In the genomic region with DNA sequence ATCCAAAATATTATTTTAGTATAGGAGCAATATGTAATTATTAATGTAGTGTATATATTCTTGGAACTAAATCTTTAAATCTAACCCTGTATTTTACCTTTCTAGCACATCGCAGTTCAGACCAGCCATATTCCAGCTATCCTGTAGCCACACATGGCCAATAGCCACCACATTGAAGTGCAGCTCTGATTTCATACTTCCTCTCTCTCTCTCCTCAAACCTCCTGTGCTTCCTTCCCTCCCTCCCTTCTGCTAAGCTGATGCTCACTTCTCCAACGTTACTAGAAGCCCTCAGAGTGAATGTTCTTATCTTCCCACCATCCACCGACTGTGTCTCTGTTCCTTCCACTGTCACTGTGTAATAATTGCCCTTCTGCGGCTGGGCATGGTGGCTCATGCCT, we compare ENCODE assay signal across 8 cellular contexts. TPM values are rescaled to one million over a fixed set of nuclear protein-coding genes. Genes with fewer than 3 reads are reported as not detected.
A peak's percentile ranks its signal among the peaks of the same experiment; 100 is the strongest.
DNase-seq lines count a peak whose midpoint lies in the region; ATAC-seq and TF ChIP-seq lines count a peak whose summit lies in the region.
"Not testable (repeated sequence)": the region's sequence is repeated elsewhere in the genome, so short reads cannot be mapped to it uniquely, and the experiment has no call there.

No MANE protein-coding gene starts in this region.

- H3K4ac ChIP-seq in IMR-90 (ENCODE audit: low read depth, low read length) = not testable (repeated sequence)

- DNase-seq in CMK (ENCODE audit: low read depth) = peak; percentile 58
- not testable (repeated sequence) for DNase-seq in IMR-90; PC-3; activated CD4-positive, alpha-beta memory T cell treated with anti-CD3 and anti-CD28 coated beads, Interleukin-2, amount 10 ng/mL, durations not matched to agents 7 days and 5 days; chondrocyte (ENCODE audit: low spot score); testis

- not testable (repeated sequence) for H3K27me3 Mint-ChIP-seq in activated CD4-positive, alpha-beta memory T cell treated with anti-CD3 and anti-CD28 coated beads, Interleukin-2, amount 10 ng/mL, durations not matched to agents 7 days and 5 days; chondrocyte (ENCODE audit: low read depth)

- H3K9me3 Mint-ChIP-seq in activated CD4-positive, alpha-beta memory T cell treated with anti-CD3 and anti-CD28 coated beads, Interleukin-2, amount 10 ng/mL, durations not matched to agents 7 days and 5 days = peaks cover 20% of the 10 kb centered on the region
- H3K9me3 Mint-ChIP-seq in chondrocyte (ENCODE audit: low read depth) = not testable (repeated sequence)

- 83% methylated on average over 1 of the region's 4 CpGs; no CpG with 5 or more reads in 1 of the 2 experiments for WGBS in IMR-90 (ENCODE audit: extremely low coverage in 2 of 2, insufficient read length in 1 of 2), 2 experiments
- 43 to 44% methylated on average over 4 of the region's 4 CpGs for WGBS in testis, 2 donors

- H3K27ac Mint-ChIP-seq in activated CD4-positive, alpha-beta memory T cell treated with anti-CD3 and anti-CD28 coated beads, Interleukin-2, amount 10 ng/mL, durations not matched to agents 7 days and 5 days = peak overlapping the region; percentile 72
- H3K27ac Mint-ChIP-seq in chondrocyte (ENCODE audit: unreplicated experiment) = peak overlapping the region; percentile 100

- in situ Hi-C loops in IMR-90 (cut with MboI; ENCODE audit: low sequenced_read_pairs) = not testable (repeated sequence)

- H4K8ac ChIP-seq in IMR-90 (ENCODE audit: low read depth in 2 of 2, low read length in 2 of 2) = peak overlapping the region; percentile 69 to 89; a peak in 3 of 4 replicates

- H4K20me1 ChIP-seq in IMR-90 (ENCODE audit: insufficient read depth, low read length); PC-3 (ENCODE audit: low read length): not testable (repeated sequence)

- not testable (repeated sequence) for H3K9ac ChIP-seq in IMR-90 (ENCODE audit: low read depth, low read length)
- H3K9ac ChIP-seq in PC-3 (ENCODE audit: low read length) (peak overlapping the region; percentile 88; the same call in 1 of the 2 replicates), iPS-20b (ENCODE audit: low read depth, low read length) (peak overlapping the region; percentile 94; the same call in 1 of the 2 replicates)

- peak overlapping the region; percentile 91 for H3K4me3 Mint-ChIP-seq in activated CD4-positive, alpha-beta memory T cell treated with anti-CD3 and anti-CD28 coated beads, Interleukin-2, amount 10 ng/mL, durations not matched to agents 7 days and 5 days
- not testable (repeated sequence) for H3K4me3 Mint-ChIP-seq in chondrocyte (ENCODE audit: unreplicated experiment)

- not testable (repeated sequence) for H3K9me3 ChIP-seq in IMR-90 (ENCODE audit: control insufficient read depth, insufficient read depth, low read length); PC-3 (ENCODE audit: low read length); iPS-20b (ENCODE audit: insufficient read depth, low read depth, low read length); testis
- H3K9me3 ChIP-seq in neuron (ENCODE audit: low read length) = peaks cover 13% of the 10 kb centered on the region

- H2AK5ac ChIP-seq in IMR-90 (ENCODE audit: low read depth, low read length) = not testable (repeated sequence)

- not testable (repeated sequence) for H2BK5ac ChIP-seq in IMR-90 (ENCODE audit: low read depth, low read length, poor library complexity, severe bottlenecking)

- H3K9me1 ChIP-seq in IMR-90 (ENCODE audit: insufficient read depth, low read length) = not testable (repeated sequence)

- BruUV-seq in IMR-90 (replicated peaks; lab: Mats Ljungman, UMichigan); PC-3 (replicated peaks; lab: Mats Ljungman, UMichigan): not testable (repeated sequence)

- not testable (repeated sequence) for H3K4me1 ChIP-seq in IMR-90 (ENCODE audit: control insufficient read depth, insufficient read depth, low read length); PC-3 (ENCODE audit: insufficient read depth, low read length); iPS-20b (ENCODE audit: insufficient read depth, low read length); testis
- H3K4me1 ChIP-seq in neuron (ENCODE audit: insufficient read depth, low read length) = peaks cover 10% of the 10 kb centered on the region

- H3K27ac ChIP-seq in IMR-90 (ENCODE audit: insufficient read depth, low read length); PC-3 (ENCODE audit: low read length); iPS-20b (ENCODE audit: low read length): not testable (repeated sequence)
- H3K27ac ChIP-seq in testis = peak overlapping the region; percentile 85 to 88

- H4K5ac ChIP-seq in IMR-90 (ENCODE audit: low read depth, low read length) = peak overlapping the region; percentile 62

- peaks cover 44% of the 10 kb centered on the region for H3K79me2 ChIP-seq in PC-3 (ENCODE audit: low read length)

- CTCF ChIA-PET in IMR-90 (lab: Yijun Ruan, JAX); PC-3 (lab: Charles Lee): not testable (repeated sequence)
- CTCF ChIA-PET in activated CD4-positive, alpha-beta memory T cell treated with anti-CD3 and anti-CD28 coated beads, Interleukin-2, amount 10 ng/mL, durations not matched to agents 7 days and 5 days (lab: Charles Lee) = interaction anchor here (0.6 to 2.2 kb wide), 6 partner anchors 14 to 700 kb away, joined by 3 to 7 read pairs (median 3); a partner anchor contains a TSS

- not testable (repeated sequence) for H3K4me3 ChIP-seq in IMR-90 (ENCODE audit: insufficient read depth, low read depth, low read length)
- H3K4me3 ChIP-seq in PC-3 (ENCODE audit: low read length) (peak overlapping the region; percentile 95; the same call in 1 of the 2 replicates), iPS-20b (ENCODE audit: low read length) (peak overlapping the region; percentile 95; the same call in 1 of the 2 replicates), neuron (ENCODE audit: low read length) (peak overlapping the region; percentile 94), testis (peak overlapping the region; percentile 67 to 87)

- intact Hi-C loops in IMR-90 (cut with micrococcal nuclease) = loop anchor here (2.0 kb wide), 1 partner anchor 32 kb away; no protein-coding TSS in a partner anchor
- intact Hi-C loops in PC-3 (cut with micrococcal nuclease) = loop anchor here (2.0 kb wide), 1 partner anchor 32 kb away; no protein-coding TSS in a partner anchor
- intact Hi-C loops in testis (cut with DNase I; ENCODE audit: low total_unique reads) = not testable (repeated sequence)

- not testable (repeated sequence) for H4K91ac ChIP-seq in IMR-90 (ENCODE audit: insufficient read depth, low read depth, low read length)

- ATAC-seq in IMR-90 (ENCODE audit: low read depth); PC-3: not testable (repeated sequence)

- POLR2A ChIA-PET in IMR-90 (lab: Charles Lee; ENCODE audit: unreplicated experiment) = interaction anchor here (0.7 kb wide), 1 partner anchor 321 kb away, joined by 4 read pairs; no protein-coding TSS in a partner anchor
- POLR2A ChIA-PET in PC-3 (lab: Charles Lee; ENCODE audit: unreplicated experiment) = interaction anchor here (0.5 to 1.0 kb wide), 3 partner anchors 31 to 1047 kb away, joined by 3 to 10 read pairs (median 5); no protein-coding TSS in a partner anchor
- POLR2A ChIA-PET in activated CD4-positive, alpha-beta memory T cell treated with anti-CD3 and anti-CD28 coated beads, Interleukin-2, amount 10 ng/mL, durations not matched to agents 7 days and 5 days (lab: Charles Lee) = interaction anchor here (0.6 to 2.4 kb wide), 14 partner anchors 14 to 700 kb away, joined by 3 to 28 read pairs (median 7); a partner anchor contains a TSS

- H3K9me2 ChIP-seq in PC-3 (replicated peaks; ENCODE audit: low read length) = not testable (repeated sequence)

- not testable (repeated sequence) for H3F3A ChIP-seq in PC-3 (ENCODE audit: low read length, unreplicated experiment)

- not testable (repeated sequence) for H2BK120ac ChIP-seq in IMR-90 (ENCODE audit: low read depth, low read length)

- not testable (repeated sequence) for H2BK20ac ChIP-seq in IMR-90 (ENCODE audit: low read depth, low read length)

- not testable (repeated sequence) for H3K14ac ChIP-seq in IMR-90 (replicated peaks; ENCODE audit: low read depth, low read length)

- not testable (repeated sequence) for H3K4me2 ChIP-seq in IMR-90 (ENCODE audit: low read depth, low read length)
- peak overlapping the region; percentile 81 for H3K4me2 ChIP-seq in PC-3 (ENCODE audit: low read length)

- H3K36me3 Mint-ChIP-seq in activated CD4-positive, alpha-beta memory T cell treated with anti-CD3 and anti-CD28 coated beads, Interleukin-2, amount 10 ng/mL, durations not matched to agents 7 days and 5 days (ENCODE audit: low read depth) = peaks cover 36% of the 10 kb centered on the region
- peaks cover 11% of the 10 kb centered on the region for H3K36me3 Mint-ChIP-seq in chondrocyte (ENCODE audit: low read depth)

- H2AFZ ChIP-seq in IMR-90 (replicated peaks; ENCODE audit: low read length, poor library complexity) = peak overlapping the region; percentile 70
- H2AFZ ChIP-seq in PC-3 (ENCODE audit: low read length) = peak overlapping the region; percentile 94
- peak overlapping the region; percentile 33 for H2AFZ ChIP-seq in neuron (ENCODE audit: low read depth, low read length)

- dilution Hi-C loops in IMR-90 (cut with HindIII; ENCODE audit: low sequenced_read_pairs, unreplicated experiment) = not testable (repeated sequence)

- not testable (repeated sequence) for H2AK9ac ChIP-seq in IMR-90 (replicated peaks; ENCODE audit: low read depth, low read length, poor library complexity)

- not testable (repeated sequence) for H3K36me3 ChIP-seq in IMR-90 (ENCODE audit: control insufficient read depth, insufficient read depth, low read length); testis (ENCODE audit: low read depth, missing control alignments)
- H3K36me3 ChIP-seq in PC-3 (ENCODE audit: low read depth, low read length) (peaks cover 24% of the 10 kb centered on the region), iPS-20b (ENCODE audit: insufficient read depth, low read depth, low read length) (0 out of 2 replicates have a peak, but pooled peaks cover 10% of the 10 kb centered on the region), neuron (ENCODE audit: insufficient read depth, low read length) (peaks cover 20% of the 10 kb centered on the region)

- TF ChIP-seq CTCF in IMR-90 (conservative IDR thresholded peaks at IDR 0.05; ENCODE audit: low read depth, low read length); PC-3 (conservative IDR thresholded peaks at IDR 0.05; ENCODE audit: low read depth, low read length); chondrocyte (IDR thresholded peaks at IDR 0.05); testis (IDR thresholded peaks at IDR 0.05): not testable (repeated sequence)

- TF ChIP-seq RAD21 in IMR-90 (IDR thresholded peaks at IDR 0.05; ENCODE audit: low read length) = not testable (repeated sequence)

- H3K56ac ChIP-seq in IMR-90 (ENCODE audit: extremely low read depth, insufficient read depth, low read length) = not testable (repeated sequence)

- not testable (repeated sequence) for TF ChIP-seq POLR2A in IMR-90 (IDR thresholded peaks at IDR 0.05; ENCODE audit: low read depth, low read length); testis (IDR thresholded peaks at IDR 0.05)

- H3K4me1 Mint-ChIP-seq in activated CD4-positive, alpha-beta memory T cell treated with anti-CD3 and anti-CD28 coated beads, Interleukin-2, amount 10 ng/mL, durations not matched to agents 7 days and 5 days = peaks cover 29% of the 10 kb centered on the region
- H3K4me1 Mint-ChIP-seq in chondrocyte (ENCODE audit: low read depth) = peaks cover 30% of the 10 kb centered on the region

- H3K27me3 ChIP-seq in IMR-90 (ENCODE audit: control insufficient read depth, insufficient read depth, low read length); PC-3 (ENCODE audit: low read length); iPS-20b (ENCODE audit: insufficient read depth, low read length); neuron (ENCODE audit: insufficient read depth, low read length); testis: not testable (repeated sequence)

- H3K18ac ChIP-seq in IMR-90 (ENCODE audit: low read depth, low read length) = not testable (repeated sequence)

- not testable (repeated sequence) for H3K23ac ChIP-seq in IMR-90 (ENCODE audit: low read depth, low read length)

- not testable (repeated sequence) for H2BK15ac ChIP-seq in IMR-90 (ENCODE audit: low read depth, low read length)

- H3K79me1 ChIP-seq in IMR-90 (ENCODE audit: low read depth in 1 of 2, low read length in 2 of 2) = peaks cover 0 to 13% of the 10 kb centered on the region in 2 experiments

RNA-seq across cellular contexts. Expression of a gene that starts 0.5 kb away (rescaled TPM):
- total RNA-seq in IMR-90 (2012; rRNA removed) (8.6 and 11.8 TPM in 2 replicates), PC-3 (2014; rRNA removed) (4.7 and 8.6 TPM in 2 replicates), chondrocyte (10.1 to 20.2 TPM (median 10.8 TPM) in 3 replicates), testis (10 to 100 TPM; 75.7 to 92.4 TPM)
- polyA plus RNA-seq in IMR-90 (2012; rRNA removed) (6.1 and 7.0 TPM in 2 replicates), testis (ENCODE audit: insufficient read depth, low read depth, low replicate concordance) (14.8 TPM)
- 0.73 and 1.4 TPM in 2 replicates for polyA plus RNA-seq in IMR-90 (2012; cell fraction: cytosol; rRNA removed)
- 9.1 and 64.9 TPM in 2 replicates for polyA plus RNA-seq in IMR-90 (2012; cell fraction: nucleus; rRNA removed; ENCODE audit: low replicate concordance)
- total RNA-seq in activated CD4-positive, alpha-beta memory T cell treated with anti-CD3 and anti-CD28 coated beads, Interleukin-2, amount 10 ng/mL, durations not matched to agents 7 days and 5 days = 10 to 100 TPM in 1 of 2 experiments, 1 to 10 TPM in 1; 9.6 to 14.4 TPM

RNA-seq across cellular contexts. Expression of a gene that starts 16.2 kb away (rescaled TPM):
- total RNA-seq in IMR-90 (2012; rRNA removed) (2.9 and 4.4 TPM in 2 replicates), PC-3 (2014; rRNA removed) (1.9 and 2.1 TPM in 2 replicates), chondrocyte (4.7 to 12.0 TPM (median 6.9 TPM) in 3 replicates), testis (10 to 100 TPM; 43.5 to 45.7 TPM)
- polyA plus RNA-seq in IMR-90 (2012; rRNA removed) (2.5 and 4.0 TPM in 2 replicates), testis (ENCODE audit: insufficient read depth, low read depth, low replicate concordance) (5.8 TPM)
- 0.11 TPM in 2 replicates for polyA plus RNA-seq in IMR-90 (2012; cell fraction: cytosol; rRNA removed)
- polyA plus RNA-seq in IMR-90 (2012; cell fraction: nucleus; rRNA removed; ENCODE audit: low replicate concordance) = 1.4 and 26.9 TPM in 2 replicates
- 1 to 10 TPM; 4.3 to 4.6 TPM for total RNA-seq in activated CD4-positive, alpha-beta memory T cell treated with anti-CD3 and anti-CD28 coated beads, Interleukin-2, amount 10 ng/mL, durations not matched to agents 7 days and 5 days

Comparison
In these comparisons a context has a peak if more than half of its experiments do, and no peak if none do; other contexts are left out.
1. H2AFZ ChIP-seq: peak in every context shown above with its lines; median percentile 94 in PC-3; 70 in IMR-90; 33 in neuron.